13 cellular contexts compared by ENCODE assay signal in the genomic region with DNA sequence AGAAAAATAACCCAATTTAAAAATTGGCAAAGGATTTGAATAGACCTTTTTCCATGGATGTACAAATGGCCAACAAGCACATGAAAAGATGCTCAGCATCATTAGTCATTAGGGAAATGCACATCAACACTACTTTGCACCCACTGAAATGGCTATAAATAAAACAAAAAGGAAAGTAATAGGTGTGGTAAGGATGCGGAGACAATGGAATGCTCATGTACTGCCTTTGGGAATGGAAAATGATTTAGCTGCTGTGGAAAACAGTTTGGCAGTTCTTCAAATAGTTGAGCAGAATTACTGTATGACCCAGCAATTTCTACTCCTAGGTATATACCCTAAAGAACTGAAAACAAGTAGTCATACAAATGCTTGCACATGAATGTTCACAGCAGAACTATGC.
"Had no signal": no experiment of that assay in that cellular context is flagged by ENCODE, and none has a peak within 500 bp of the region (broad histone marks: within the 10 kb centered on the region; RNA-seq: fewer than 3 reads in every experiment).

No MANE protein-coding gene starts in this region.

- DNase-seq: activated B cell treated with CpG ODN at 0.5 μM for 24 hours; activated CD4-positive, alpha-beta T cell treated with anti-CD3 and anti-CD28 coated beads, Interleukin-2, amount 10 ng/mL, durations not matched to agents 24 days and 14 days; activated naive CD4-positive, alpha-beta T cell treated with anti-CD3 and anti-CD28 coated beads, Interleukin-2, amount 50 U/mL, for 16 hours; amniotic stem cell; effector CD4-positive, alpha-beta T cell; immature natural killer cell; mucosa of descending colon; naive thymus-derived CD8-positive, alpha-beta T cell; retina; stimulated activated CD4-positive, alpha-beta T cell treated with anti-CD3 and anti-CD28 coated beads, Interleukin-4, amount 100 ng/mL, for 4 hours; T-helper 17 cell; thyroid gland had no signal

- H3K9me3 ChIP-seq: mucosa of descending colon, neutrophil, thyroid gland had no signal

- H3K4me3 ChIP-seq: mucosa of descending colon, thyroid gland had no signal

- H3K27me3 ChIP-seq: neutrophil, thyroid gland had no signal

- H3K4me1 ChIP-seq: thyroid gland had no signal

- ATAC-seq: mucosa of descending colon; naive thymus-derived CD8-positive, alpha-beta T cell; T-helper 17 cell had no signal
